8 cellular contexts compared by ENCODE assay signal in genomic region chr12:123063535-123063934, GRCh38.
DNase-seq lines count a peak whose midpoint lies in the region; ATAC-seq and TF ChIP-seq lines count a peak whose summit lies in the region.

No MANE protein-coding gene starts in this region.

- intact Hi-C loops in dorsolateral prefrontal cortex (cut with DNase I): no loop called here

- H3K4me2 ChIP-seq in parathyroid adenoma (ENCODE audit: low read length): no peak overlapping the region

- H3K79me2 ChIP-seq in parathyroid adenoma: peaks cover 9% of the 10 kb centered on the region

- H3K4me1 ChIP-seq in parathyroid adenoma: peaks cover 14% of the 10 kb centered on the region

- H3K27ac ChIP-seq in dorsolateral prefrontal cortex (peak overlapping the region in 58 of 59 donors; percentile 12 to 96 (median 82)), parathyroid adenoma (peak overlapping the region; percentile 51)

- H2AFZ ChIP-seq in parathyroid adenoma: no peak overlapping the region

- H3K36me3 ChIP-seq in parathyroid adenoma (ENCODE audit: control insufficient read depth, insufficient read depth, low read length): no peaks in the 10 kb centered on the region

- H3K9me3 ChIP-seq in parathyroid adenoma (ENCODE audit: control insufficient read depth, low read length): no peaks in the 10 kb centered on the region

- no peak for ATAC-seq in HG02610 (IDR thresholded peaks at IDR 0.05; ENCODE audit: unreplicated experiment)
- ATAC-seq in GM18873 (IDR thresholded peaks at IDR 0.05; ENCODE audit: low FRiP score, unreplicated experiment): no peak
- ATAC-seq in HG02678 (IDR thresholded peaks at IDR 0.05; ENCODE audit: unreplicated experiment): no peak

- H3K9ac ChIP-seq in parathyroid adenoma: no peak overlapping the region

- H3K27me3 ChIP-seq in dorsolateral prefrontal cortex: no peaks in the 10 kb centered on the region
- no peaks in the 10 kb centered on the region for H3K27me3 ChIP-seq in parathyroid adenoma (ENCODE audit: control insufficient read depth, insufficient read depth, low read length)

- DNase-seq in NAMALWA (ENCODE audit: low spot score) (peak; percentile 86), dorsolateral prefrontal cortex (no peak), kidney glomerular epithelial cell (lab: John Stamatoyannopoulos, UW) (no peak)

- TF ChIP-seq CTCF in GM12873 (IDR thresholded peaks at IDR 0.05; ENCODE audit: insufficient read depth, low read depth, low read length, missing control alignments): peak; percentile 68
- peak in 2 of 56 donors; percentile 18 to 25 for TF ChIP-seq CTCF in dorsolateral prefrontal cortex (IDR thresholded peaks at IDR 0.05 in 54 of 56, conservative IDR thresholded peaks at IDR 0.05 in 2 of 56; ENCODE audit: low read depth in 1 of 56, partially characterized antibody in 56 of 56)
- TF ChIP-seq CTCF in parathyroid adenoma (IDR thresholded peaks at IDR 0.05): peak; percentile 6

- H3K4me3 ChIP-seq in dorsolateral prefrontal cortex: no peak overlapping the region
- H3K4me3 ChIP-seq in parathyroid adenoma (ENCODE audit: low read depth, low read length): no peak overlapping the region
